27 cellular contexts compared by ENCODE assay signal in the genomic region with DNA sequence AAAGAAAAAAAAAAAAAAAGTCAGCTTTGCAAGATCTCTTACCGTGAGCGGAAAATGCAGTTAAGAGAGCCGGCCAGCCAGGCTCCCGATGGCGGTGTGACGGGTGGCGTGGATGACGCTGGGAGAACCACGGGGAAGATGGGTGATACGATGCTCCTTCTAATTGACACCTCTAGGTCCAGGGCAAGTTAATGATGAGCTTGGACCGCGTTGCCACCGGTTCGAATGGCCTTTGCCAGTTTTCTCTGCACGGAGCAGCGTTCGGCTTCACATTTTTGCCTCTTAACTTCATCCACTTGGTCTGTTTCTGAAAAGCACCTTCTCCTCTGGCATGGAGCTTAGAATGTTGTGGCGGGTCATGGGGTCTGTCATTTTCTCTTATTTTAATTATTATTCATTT. TPM values are rescaled to one million over a fixed set of nuclear protein-coding genes. Genes with fewer than 3 reads are reported as not detected.
A peak's percentile ranks its signal among the peaks of the same experiment; 100 is the strongest.
DNase-seq lines count a peak whose midpoint lies in the region; ATAC-seq and TF ChIP-seq lines count a peak whose summit lies in the region.
"Had no signal": no experiment of that assay in that cellular context is flagged by ENCODE, and none has a peak within 500 bp of the region (broad histone marks: within the 10 kb centered on the region; RNA-seq: fewer than 3 reads in every experiment).

No MANE protein-coding gene starts in this region.

- no peak overlapping the region for H3K27ac ChIP-seq in spleen
- H3K27ac ChIP-seq: BLaER1 had no signal

- TF ChIP-seq CTCF in spleen (IDR thresholded peaks at IDR 0.05 in 8 of 11, conservative IDR thresholded peaks at IDR 0.05 in 3 of 11), result no peak

- H3K27me3 ChIP-seq in spleen (replicated peaks in 1 of 7), result no peaks in the 10 kb centered on the region
- H3K27me3 ChIP-seq: BE2C, BLaER1 had no signal

- H3K36me3 ChIP-seq in spleen, result no peaks in the 10 kb centered on the region
- H3K36me3 ChIP-seq: BE2C, BLaER1 had no signal

- TF ChIP-seq POLR2A in spleen (IDR thresholded peaks at IDR 0.05), result no peak

- ATAC-seq in sciatic nerve, result no peak
- ATAC-seq in HG02840 (IDR thresholded peaks at IDR 0.05; ENCODE audit: low FRiP score, unreplicated experiment), result no peak

- no peaks in the 10 kb centered on the region for H3K4me1 ChIP-seq in spleen
- H3K4me1 ChIP-seq: BE2C, BLaER1 had no signal

- intact Hi-C loops in sciatic nerve (cut with DNase I) (no loop called here), spleen (cut with DNase I; ENCODE audit: low total_unique reads) (no loop called here)

- WGBS in spleen, 5 donors, result 88 to 98% (median 93%) methylated on average over 18 of the region's 18 CpGs

- H3K9me3 ChIP-seq in spleen, result peaks cover 0 to 28% (median 0%) of the 10 kb centered on the region in 8 donors
- H3K9me3 ChIP-seq: BE2C, BLaER1 had no signal

- peak; percentile 60 for DNase-seq in mesenteric fat pad (ENCODE audit: low spot score)
- peak; percentile 38 for DNase-seq in sciatic nerve (ENCODE audit: low spot score)
- peak; percentile 25 for DNase-seq in spleen
- no peak for DNase-seq in GM03348 (ENCODE audit: low spot score)
- DNase-seq in NCI-H1048 (lab: John Stamatoyannopoulos, UW), result no peak
- DNase-seq: 8988T; ACHN; BE2C; C1 segment of cervical spinal cord; CD4-positive, alpha-beta memory T cell; CD4-positive, CD25-positive, alpha-beta regulatory T cell; CD8-positive, alpha-beta memory T cell; COR-L47; DMS 273 treated with DMSO at 0.1 percent for 48 hours; DMS153; DMS53; DMS79; DND-41; EL; GDM1 had no signal

- H3K4me3 ChIP-seq in spleen, result no peak overlapping the region
- H3K4me3 ChIP-seq: BLaER1 had no signal

RNA-seq across cellular contexts. Expression of a gene that starts 33.2 kb away (rescaled TPM):
- 0.10 TPM for total RNA-seq in mesenteric fat pad
- total RNA-seq in sciatic nerve, result 0.36 TPM
- not detected for total RNA-seq in spleen
- not detected for polyA plus RNA-seq in spleen
- total RNA-seq: A673; CD4-positive, alpha-beta memory T cell; CD4-positive, CD25-positive, alpha-beta regulatory T cell; CD8-positive, alpha-beta memory T cell; Daoy; G401 had no signal
- polyA plus RNA-seq: AG04450; CD14-positive monocyte; CD4-positive, alpha-beta memory T cell; CD4-positive, CD25-positive, alpha-beta regulatory T cell; CD8-positive, alpha-beta memory T cell had no signal

Comparison
In these comparisons a context has a peak if more than half of its experiments do, and no peak if none do; other contexts are left out.
1. DNase-seq: peak in mesenteric fat pad (single experiment), sciatic nerve (single experiment) and spleen (single experiment); none in GM03348 (single experiment) and NCI-H1048 (single experiment).